ENCODE assay signal across 18 cellular contexts in the genomic region with DNA sequence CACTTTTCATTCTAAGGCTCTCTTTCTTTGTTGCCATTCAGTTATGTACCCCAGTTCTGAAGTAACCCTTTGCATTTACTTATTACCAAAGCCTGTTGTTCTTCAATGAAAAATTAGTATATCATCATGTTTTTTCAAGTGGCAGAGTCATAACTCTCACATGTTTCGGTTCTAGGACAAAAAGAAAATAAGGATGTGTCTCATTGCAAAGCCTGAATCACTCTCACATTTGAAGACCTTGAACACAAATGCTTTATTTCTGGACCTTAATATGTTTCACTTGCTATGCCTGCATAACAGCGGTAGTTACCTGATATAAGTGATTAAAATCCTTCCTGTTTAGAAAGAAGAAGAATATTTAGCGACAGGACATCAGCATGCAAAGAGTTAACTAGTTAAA. TPM values are rescaled to one million over a fixed set of nuclear protein-coding genes. Genes with fewer than 3 reads are reported as not detected.
DNase-seq lines count a peak whose midpoint lies in the region; ATAC-seq, FAIRE-seq and TF ChIP-seq lines count a peak whose summit lies in the region.
"Had no signal": no experiment of that assay in that cellular context is flagged by ENCODE, and none has a peak within 500 bp of the region (broad histone marks: within the 10 kb centered on the region; RNA-seq: fewer than 3 reads in every experiment).

No MANE protein-coding gene starts in this region.

- H3K4me3 ChIP-seq in SU-DHL-6 (ENCODE audit: insufficient read depth, low read length, poor library complexity, severe bottlenecking) (peak overlapping the region; percentile 7), skeletal muscle satellite cell (ENCODE audit: low read length) (no peak overlapping the region)
- H3K4me3 ChIP-seq: BLaER1 treated with 17β-estradiol and CSF1 and Interleukin-3, amounts not matched to agents 10 nM and 100 nM; thyroid gland had no signal

- H3K4me2 ChIP-seq in SU-DHL-6 (ENCODE audit: low read depth, low read length, poor library complexity, severe bottlenecking), result peak overlapping the region; percentile 44
- peak overlapping the region; percentile 51 for H3K4me2 ChIP-seq in skeletal muscle satellite cell (ENCODE audit: low read length)

- H3K9ac ChIP-seq in SU-DHL-6 (ENCODE audit: low read length) (no peak overlapping the region; the same call in 1 of the 2 replicates), skeletal muscle satellite cell (ENCODE audit: low read depth, low read length) (peak overlapping the region; percentile 42)

- no peaks in the 10 kb centered on the region for H3K27me3 Mint-ChIP-seq in effector memory CD8-positive, alpha-beta T cell

- no peak overlapping the region for H3K27ac ChIP-seq in SU-DHL-6 (ENCODE audit: low read depth, low read length)
- H3K27ac ChIP-seq: thyroid gland had no signal

- H3K27ac Mint-ChIP-seq in effector memory CD8-positive, alpha-beta T cell, result peak overlapping the region in 1 of 2 donors; percentile 56

- H3K9me2 ChIP-seq in SU-DHL-6 (replicated peaks; ENCODE audit: insufficient read depth, low read length), result no peaks in the 10 kb centered on the region

- ATAC-seq in effector memory CD8-positive, alpha-beta T cell (replicated peaks), result no peak
- no peak for ATAC-seq in GM19467 (IDR thresholded peaks at IDR 0.05; ENCODE audit: unreplicated experiment)

- in situ Hi-C loops in G401 (cut with HindIII; ENCODE audit: low sequenced_read_pairs), result no loop called here

- no peaks in the 10 kb centered on the region for H3K9me3 Mint-ChIP-seq in effector memory CD8-positive, alpha-beta T cell

- no peaks in the 10 kb centered on the region for H3K79me2 ChIP-seq in SU-DHL-6 (ENCODE audit: insufficient read depth, low read length)

- H3K9me3 ChIP-seq in SU-DHL-6 (ENCODE audit: insufficient read depth, low read length), result no peaks in the 10 kb centered on the region
- H3K9me3 ChIP-seq in skeletal muscle satellite cell (replicated peaks; ENCODE audit: low read length), result no peaks in the 10 kb centered on the region
- H3K9me3 ChIP-seq: BLaER1 treated with 17β-estradiol and CSF1 and Interleukin-3, amounts not matched to agents 10 nM and 100 nM; thyroid gland had no signal

- H3K4me1 ChIP-seq in skeletal muscle satellite cell (ENCODE audit: control insufficient read depth, insufficient read depth, low read length), result peaks cover 24% of the 10 kb centered on the region
- H3K4me1 ChIP-seq: thyroid gland had no signal

- peak overlapping the region; percentile 4 to 49 for H3K4me3 Mint-ChIP-seq in effector memory CD8-positive, alpha-beta T cell

- peaks cover 18 to 43% of the 10 kb centered on the region in 2 donors for H3K4me1 Mint-ChIP-seq in effector memory CD8-positive, alpha-beta T cell (ENCODE audit: low read depth in 2 of 2)

- DNase-seq in H54 (ENCODE audit: insufficient read length, low spot score) (no peak), NCI-H2107 treated with DMSO at 0.1 percent for 48 hours (lab: John Stamatoyannopoulos, UW; ENCODE audit: unreplicated experiment) (no peak), NCI-H2081 (lab: John Stamatoyannopoulos, UW) (no peak), G401 (ENCODE audit: low spot score) (no peak)
- no peak for DNase-seq in effector memory CD8-positive, alpha-beta T cell
- DNase-seq: activated CD4-positive, alpha-beta T cell treated with anti-CD3 and anti-CD28 coated beads for 48 hours; activated effector memory CD4-positive, alpha-beta T cell treated with Interleukin-2 at 50 U/mL for 16 hours; DMS79 treated with DMSO at 0.1 percent for 48 hours; glutamatergic neuron; NCI-H146; posterior cingulate gyrus; RPMI8226; thyroid gland had no signal

- no peak for TF ChIP-seq CTCF in SU-DHL-6 (IDR thresholded peaks at IDR 0.05; ENCODE audit: insufficient read depth, low read length, poor library complexity, severe bottlenecking)

- peaks cover 15% of the 10 kb centered on the region for H3K36me3 Mint-ChIP-seq in effector memory CD8-positive, alpha-beta T cell (ENCODE audit: insufficient read depth)

- no peak for TF ChIP-seq POLR2A in H54 (IDR thresholded peaks at IDR 0.05; ENCODE audit: low read depth, low read length)

- H3K36me3 ChIP-seq in SU-DHL-6 (ENCODE audit: low read length), result no peaks in the 10 kb centered on the region
- peaks cover 14% of the 10 kb centered on the region for H3K36me3 ChIP-seq in skeletal muscle satellite cell (ENCODE audit: insufficient read depth, low read length)
- H3K36me3 ChIP-seq: thyroid gland had no signal

- no peak overlapping the region for H2AFZ ChIP-seq in SU-DHL-6 (ENCODE audit: low read depth, low read length, severe bottlenecking)

- H3K27me3 ChIP-seq in SU-DHL-6 (ENCODE audit: low read length), result no peaks in the 10 kb centered on the region
- no peaks in the 10 kb centered on the region for H3K27me3 ChIP-seq in skeletal muscle satellite cell (ENCODE audit: control insufficient read depth, insufficient read depth, low read length)
- H3K27me3 ChIP-seq: BLaER1 treated with 17β-estradiol and CSF1 and Interleukin-3, amounts not matched to agents 10 nM and 100 nM; thyroid gland had no signal

- no peaks in the 10 kb centered on the region for H4K20me1 ChIP-seq in SU-DHL-6 (ENCODE audit: low read depth, low read length)

- peak; percentile 65 for FAIRE-seq in H54 (lab: Jason Lieb, UNC)
- FAIRE-seq: bronchial epithelial cell had no signal

- peaks cover 7% of the 10 kb centered on the region; the same call in 1 of the 2 replicates for H3F3A ChIP-seq in SU-DHL-6 (ENCODE audit: insufficient read depth)

RNA-seq across cellular contexts. Expression of gene ZEB2, which starts 49.1 kb away (rescaled TPM):
- total RNA-seq in skeletal muscle satellite cell (2012; rRNA removed), result 57.8 and 63.1 TPM in 2 replicates
- not detected in 2 replicates for total RNA-seq in G401 (2014; rRNA removed; shearing (Covaris generic))
